ENCODE assay signal across 20 cellular contexts in genomic region chr18:58780045-58780444, GRCh38.
A peak's percentile ranks its signal among the peaks of the same experiment; 100 is the strongest.
DNase-seq lines count a peak whose midpoint lies in the region; ATAC-seq and TF ChIP-seq lines count a peak whose summit lies in the region.
"Had no signal": no experiment of that assay in that cellular context is flagged by ENCODE, and none has a peak within 500 bp of the region (broad histone marks: within the 10 kb centered on the region; RNA-seq: fewer than 3 reads in every experiment).

No MANE protein-coding gene starts in this region.

- no peak overlapping the region for H3K18ac ChIP-seq in trophoblast cell (ENCODE audit: low read length)

- peaks cover 31% of the 10 kb centered on the region for H3K4me1 Mint-ChIP-seq in WTC11

- no peaks in the 10 kb centered on the region for H3K9me3 Mint-ChIP-seq in WTC11
- no peaks in the 10 kb centered on the region for H3K9me3 Mint-ChIP-seq in activated naive CD4-positive, alpha-beta T cell treated with anti-CD3 and anti-CD28 coated beads, Interleukin-2, amount 50 U/mL, for 72 hours

- no TSS peak for BruUV-seq in A673 (replicated peaks; lab: Mats Ljungman, UMichigan)

- peak; percentile 60 for DNase-seq in A673 (ENCODE audit: low spot score)
- DNase-seq in OCI-M1 (lab: John Stamatoyannopoulos, UW), result peak; percentile 11
- no peak for DNase-seq in WTC11 (ENCODE audit: low spot score)
- DNase-seq in trophoblast cell, result peak in 1 of 2 donors; percentile 21
- DNase-seq in activated naive CD4-positive, alpha-beta T cell treated with anti-CD3 and anti-CD28 coated beads, Interleukin-2, amount 50 U/mL, for 72 hours (ENCODE audit: low spot score in 2 of 2), result no peak
- no peak for DNase-seq in NAMALWA (ENCODE audit: low spot score)
- DNase-seq in stimulated activated CD4-positive, alpha-beta T cell treated with anti-CD3 and anti-CD28 coated beads, Interleukin-2, amount 100 ng/mL, for 48 hours, result no peak
- DNase-seq: DMS153, DND-41, HCEC 1CT, Karpas-422, NCI-H1105, NCI-H1436 treated with DMSO at 0.1 percent for 48 hours, NCI-H187 treated with DMSO at 0.1 percent for 48 hours, NCI-H2107, NCI-H524 treated with DMSO at 0.1 percent for 48 hours, NCI-H774, SHP77 treated with DMSO at 0.1 percent for 48 hours had no signal

- H3K79me1 ChIP-seq in trophoblast cell (ENCODE audit: low read length), result peaks cover 18% of the 10 kb centered on the region

- peaks cover 8% of the 10 kb centered on the region for H3K79me2 ChIP-seq in trophoblast cell (ENCODE audit: control insufficient read depth, insufficient read depth, low read length, poor library complexity)

- H4K12ac ChIP-seq in trophoblast cell (ENCODE audit: low read depth, low read length), result no peak overlapping the region

- ATAC-seq in WTC11, result no peak
- ATAC-seq in activated naive CD4-positive, alpha-beta T cell treated with anti-CD3 and anti-CD28 coated beads, Interleukin-2, amount 50 U/mL, for 72 hours, result no peak

- H3K9ac ChIP-seq in trophoblast cell (ENCODE audit: low read length), result no peak overlapping the region

- H3K36me3 ChIP-seq in A673 (ENCODE audit: insufficient read depth, low read length, poor library complexity, severe bottlenecking) (no peaks in the 10 kb centered on the region), trophoblast cell (ENCODE audit: control insufficient read depth in 1 of 2, insufficient read depth in 2 of 2, low read length in 2 of 2) (no peaks in the 10 kb centered on the region)

- H2AK5ac ChIP-seq in trophoblast cell (ENCODE audit: low read length), result no peak overlapping the region

- peaks cover 41% of the 10 kb centered on the region for H3K4me1 ChIP-seq in A673 (ENCODE audit: insufficient read depth, low read length, poor library complexity, severe bottlenecking)
- H3K4me1 ChIP-seq in trophoblast cell (ENCODE audit: control insufficient read depth in 1 of 2, insufficient read depth in 2 of 2, low read length in 2 of 2), result peaks cover 9% of the 10 kb centered on the region in 2 experiments

- no peak overlapping the region for H2BK5ac ChIP-seq in trophoblast cell (ENCODE audit: low read depth, low read length, poor library complexity)

- H4K8ac ChIP-seq in trophoblast cell (ENCODE audit: low read depth, low read length), result no peak overlapping the region

- no peak overlapping the region for H3K4me3 Mint-ChIP-seq in WTC11
- H3K4me3 Mint-ChIP-seq: B cell had no signal

- no peaks in the 10 kb centered on the region for H3K36me3 Mint-ChIP-seq in WTC11
- no peaks in the 10 kb centered on the region for H3K36me3 Mint-ChIP-seq in activated naive CD4-positive, alpha-beta T cell treated with anti-CD3 and anti-CD28 coated beads, Interleukin-2, amount 50 U/mL, for 72 hours

- POLR2A ChIA-PET in A673 (lab: Charles Lee; ENCODE audit: low non-redundant PET), result no interaction called here
- POLR2A ChIA-PET in WTC11 (lab: Charles Lee), result no interaction called here

- peak overlapping the region; percentile 35 for H2BK12ac ChIP-seq in trophoblast cell (ENCODE audit: low read length)

- 0 out of 2 replicates have a peak overlapping the region, but pooled peaks have one; percentile 29 for H3K27ac Mint-ChIP-seq in WTC11
- no peak overlapping the region for H3K27ac Mint-ChIP-seq in activated naive CD4-positive, alpha-beta T cell treated with anti-CD3 and anti-CD28 coated beads, Interleukin-2, amount 50 U/mL, for 72 hours
- H3K27ac Mint-ChIP-seq: B cell had no signal

- H3K27me3 ChIP-seq in A673 (replicated peaks; ENCODE audit: insufficient read depth, low read depth, low read length, poor library complexity) (no peaks in the 10 kb centered on the region), trophoblast cell (ENCODE audit: insufficient read depth, low read length) (no peaks in the 10 kb centered on the region)

- H2BK120ac ChIP-seq in trophoblast cell (ENCODE audit: insufficient read depth, low read length, poor library complexity), result no peak overlapping the region

- no peak overlapping the region for H2AFZ ChIP-seq in trophoblast cell (ENCODE audit: insufficient read depth, low read length, poor library complexity)

- no peaks in the 10 kb centered on the region for H3K9me3 ChIP-seq in A673 (ENCODE audit: low read depth, low read length, poor library complexity, severe bottlenecking)
- H3K9me3 ChIP-seq in trophoblast cell (ENCODE audit: insufficient read depth, low read depth, low read length), result peaks cover 1% of the 10 kb centered on the region

- H3K4me3 ChIP-seq in A673 (ENCODE audit: low read depth, low read length, poor library complexity, severe bottlenecking) (no peak overlapping the region), trophoblast cell (ENCODE audit: low read depth, low read length) (no peak overlapping the region)

- H3K27ac ChIP-seq in A673 (ENCODE audit: low read depth, low read length, poor library complexity, severe bottlenecking) (no peak overlapping the region), trophoblast cell (ENCODE audit: low read depth, low read length) (no peak overlapping the region)
- H3K27ac ChIP-seq: HL-60 had no signal

- H3K14ac ChIP-seq in trophoblast cell (ENCODE audit: low read length), result no peak overlapping the region

- TF ChIP-seq CTCF in A673 (conservative IDR thresholded peaks at IDR 0.05; ENCODE audit: low read depth, low read length), result no peak
- no peak for TF ChIP-seq CTCF in WTC11 (IDR thresholded peaks at IDR 0.05)

- H4K91ac ChIP-seq in trophoblast cell (ENCODE audit: low read depth, low read length), result no peak overlapping the region

- no peak overlapping the region for H3K4ac ChIP-seq in trophoblast cell (ENCODE audit: low read depth, low read length)

- WGBS in trophoblast cell (ENCODE audit: extremely low coverage, insufficient coverage, insufficient read length), result no CpG with 5 or more reads among the region's 10 CpGs

- intact Hi-C loops in A673 (cut with micrococcal nuclease; ENCODE audit: unreplicated experiment), result loop anchor here (5.0 to 10.0 kb wide), 4 partner anchors 87 to 622 kb away; partner anchors contain the start of gene GRP

- no peaks in the 10 kb centered on the region; the same call in 1 of the 2 replicates for H3K27me3 Mint-ChIP-seq in WTC11 (ENCODE audit: low read depth)
- H3K27me3 Mint-ChIP-seq: B cell had no signal

- CTCF ChIA-PET in A673 (lab: Charles Lee) (interaction anchor here (1.0 to 1.6 kb wide), 2 partner anchors 16 to 277 kb away, joined by 3 to 6 read pairs; no protein-coding TSS in a partner anchor), WTC11 (lab: Charles Lee) (no interaction called here)

- no peak overlapping the region for H3K23ac ChIP-seq in trophoblast cell (ENCODE audit: low read length)

- no peak overlapping the region for H3K4me2 ChIP-seq in trophoblast cell (ENCODE audit: low read length)

TF ChIP-seq in WTC11, 78 proteins besides CTCF, POLR2A, EP300 and RAD21 (continues in another document):
- no peak for TF ChIP-seq RORB (CRISPR knock-in tag; IDR thresholded peaks at IDR 0.05)
- TF ChIP-seq, protein P1, sequence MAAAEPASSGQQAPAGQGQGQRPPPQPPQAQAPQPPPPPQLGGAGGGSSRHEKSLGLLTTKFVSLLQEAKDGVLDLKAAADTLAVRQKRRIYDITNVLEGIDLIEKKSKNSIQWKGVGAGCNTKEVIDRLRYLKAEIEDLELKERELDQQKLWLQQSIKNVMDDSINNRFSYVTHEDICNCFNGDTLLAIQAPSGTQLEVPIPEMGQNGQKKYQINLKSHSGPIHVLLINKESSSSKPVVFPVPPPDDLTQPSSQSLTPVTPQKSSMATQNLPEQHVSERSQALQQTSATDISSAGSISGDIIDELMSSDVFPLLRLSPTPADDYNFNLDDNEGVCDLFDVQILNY (CRISPR knock-in tag; IDR thresholded peaks at IDR 0.05), result no peak
- TF ChIP-seq ZNF425 (CRISPR knock-in tag; conservative IDR thresholded peaks at IDR 0.05), result no peak
- no peak for TF ChIP-seq PRDM15 (CRISPR knock-in tag; IDR thresholded peaks at IDR 0.05)
- TF ChIP-seq JUN (CRISPR knock-in tag; IDR thresholded peaks at IDR 0.05), result no peak

Comparison
In these comparisons a context has a peak if more than half of its experiments do, and no peak if none do; other contexts are left out.
1. DNase-seq: peak in A673 (single experiment) and OCI-M1 (single experiment); none in WTC11 (single experiment), activated naive CD4-positive, alpha-beta T cell treated with anti-CD3 and anti-CD28 coated beads, Interleukin-2, amount 50 U/mL, for 72 hours (0 of 2), NAMALWA (single experiment) and stimulated activated CD4-positive, alpha-beta T cell treated with anti-CD3 and anti-CD28 coated beads, Interleukin-2, amount 100 ng/mL, for 48 hours (0 of 2).